Comparison of ENCODE assay signal across 8 cellular contexts in the genomic region with DNA sequence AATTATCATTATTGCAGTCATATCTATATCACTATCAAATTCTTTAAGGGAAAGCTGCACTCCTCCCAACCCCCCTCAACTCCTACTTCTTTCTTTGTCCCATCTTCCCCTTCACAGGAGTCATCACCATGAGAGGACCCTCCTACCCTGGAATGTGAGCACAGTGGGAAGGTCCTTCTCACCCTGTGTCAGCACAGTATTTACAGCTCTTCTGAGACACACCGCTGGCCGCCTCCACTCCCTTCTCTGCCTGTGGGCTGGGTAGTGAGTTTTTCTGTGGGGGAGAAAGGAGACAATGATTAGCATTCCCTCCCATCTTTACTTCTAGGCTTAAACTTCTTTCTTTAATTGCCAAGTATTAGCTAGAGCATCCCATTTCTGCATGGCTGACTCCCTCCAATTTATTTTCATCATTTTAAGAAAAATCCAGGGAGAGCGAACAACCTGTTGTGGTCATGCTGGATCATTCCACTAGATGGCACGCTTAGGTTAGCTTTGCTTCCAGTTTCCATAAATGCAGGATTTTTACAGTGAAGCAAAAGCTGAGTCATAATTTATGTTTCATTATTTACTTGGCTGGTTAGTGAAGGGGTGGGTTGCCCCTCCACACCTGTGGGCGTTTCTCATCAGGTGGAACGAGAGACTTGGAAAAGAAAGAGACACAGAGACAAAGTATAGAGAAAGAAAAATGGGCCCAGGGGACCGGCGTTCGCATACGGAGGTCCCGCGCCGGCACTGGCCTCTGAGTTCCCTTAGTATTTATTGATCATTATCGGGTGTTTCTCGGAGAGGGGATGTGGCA.
DNase-seq lines count a peak whose midpoint lies in the region; ATAC-seq, FAIRE-seq and TF ChIP-seq lines count a peak whose summit lies in the region.

No MANE protein-coding gene starts in this region.

- H3K36me3 ChIP-seq in HUES6 (ENCODE audit: control insufficient read depth, insufficient read depth, low read length) (peaks cover 6% of the 10 kb centered on the region; the same call in 1 of the 2 replicates), bronchial epithelial cell (ENCODE audit: control insufficient read depth, insufficient read depth, low read length) (no peaks in the 10 kb centered on the region)

- H3K4me3 ChIP-seq in HUES6 (ENCODE audit: low read depth, low read length) (peak overlapping the region; percentile 40), bronchial epithelial cell (ENCODE audit: low read depth, low read length) (peak overlapping the region; percentile 14)

- H3K4me1 ChIP-seq in HUES6 (ENCODE audit: control insufficient read depth, insufficient read depth, low read length): peaks cover 25% of the 10 kb centered on the region

- peak overlapping the region; percentile 49; the same call in 1 of the 2 replicates for H3K27ac ChIP-seq in HUES6 (ENCODE audit: low read depth, low read length)

- peak overlapping the region; percentile 79 for H3K9ac ChIP-seq in HUES6 (ENCODE audit: low read length)

- ATAC-seq in GM21723 (IDR thresholded peaks at IDR 0.05; ENCODE audit: unreplicated experiment): peak; percentile 98

- FAIRE-seq in bronchial epithelial cell (lab: Jason Lieb, UNC): peak; percentile 89

- DNase-seq in NCI-H2171 treated with DMSO at 0.1 percent for 48 hours (lab: John Stamatoyannopoulos, UW): peak; percentile 8
- no peak for DNase-seq in NCI-H2171 (lab: John Stamatoyannopoulos, UW)
- peak; percentile 44 for DNase-seq in RPMI8226
- peak; percentile 85 for DNase-seq in bronchial epithelial cell (ENCODE audit: low read depth)
- DNase-seq in iris pigment epithelial cell (ENCODE audit: low read depth): peak; percentile 76
- peak; percentile 45 for DNase-seq in smooth muscle cell of the brain vasculature (ENCODE audit: low read depth, low spot score)

- H3K9me3 ChIP-seq in HUES6 (ENCODE audit: control insufficient read depth, insufficient read depth, low read depth, low read length): peaks cover 5% of the 10 kb centered on the region; the same call in 1 of the 2 replicates

- TF ChIP-seq CTCF in bronchial epithelial cell (IDR thresholded peaks at IDR 0.05; ENCODE audit: insufficient read depth, low read length, severe bottlenecking): peak; percentile 67

- H3K27me3 ChIP-seq in HUES6 (ENCODE audit: control insufficient read depth, insufficient read depth, low read length): no peaks in the 10 kb centered on the region
- no peaks in the 10 kb centered on the region for H3K27me3 ChIP-seq in bronchial epithelial cell (ENCODE audit: control insufficient read depth, insufficient read depth, low read length)
